Comparison of ENCODE assay signal across 7 cellular contexts in genomic region chr6:148700713-148701392, GRCh38. TPM values are rescaled to one million over a fixed set of nuclear protein-coding genes. Genes with fewer than 3 reads are reported as not detected.
DNase-seq lines count a peak whose midpoint lies in the region; ATAC-seq, FAIRE-seq and TF ChIP-seq lines count a peak whose summit lies in the region.

No MANE protein-coding gene starts in this region.

- H3K79me2 ChIP-seq in astrocyte (ENCODE audit: insufficient read depth, low read length), result no peaks in the 10 kb centered on the region

- no peak overlapping the region for H3K27ac Mint-ChIP-seq in astrocyte (ENCODE audit: unreplicated experiment)

- H3K4me2 ChIP-seq in astrocyte (ENCODE audit: low read length), result peak overlapping the region; percentile 85

- ATAC-seq in GM21515 (IDR thresholded peaks at IDR 0.05; ENCODE audit: unreplicated experiment), result peak; percentile 91

- H2AFZ ChIP-seq in astrocyte (ENCODE audit: low read depth, low read length), result peak overlapping the region; percentile 76

- no peak for TF ChIP-seq CTCF in astrocyte (IDR thresholded peaks at IDR 0.05; ENCODE audit: insufficient read depth, low read depth, low read length)

- H3K27ac ChIP-seq in astrocyte (ENCODE audit: low read depth, low read length), result peak overlapping the region; percentile 18
- H3K27ac ChIP-seq in stomach smooth muscle (ENCODE audit: low read length), result no peak overlapping the region

- no peaks in the 10 kb centered on the region for H4K20me1 ChIP-seq in astrocyte (ENCODE audit: insufficient read depth, low read length)

- no peak overlapping the region for H3K4me3 Mint-ChIP-seq in astrocyte (ENCODE audit: unreplicated experiment)

- H3K4me1 Mint-ChIP-seq in astrocyte (ENCODE audit: low read depth, unreplicated experiment), result no peaks in the 10 kb centered on the region

- H3K4me1 ChIP-seq in astrocyte (ENCODE audit: insufficient read depth, low read length), result peaks cover 12% of the 10 kb centered on the region
- H3K4me1 ChIP-seq in stomach smooth muscle (ENCODE audit: control insufficient read depth, insufficient read depth, low read length), result peaks cover 5% of the 10 kb centered on the region

- H3K9me3 Mint-ChIP-seq in astrocyte (ENCODE audit: unreplicated experiment), result peaks cover 12% of the 10 kb centered on the region

- no peak for FAIRE-seq in astrocyte (lab: Jason Lieb, UNC)

- H3K4me3 ChIP-seq in GM08714 (ENCODE audit: low read length) (peak overlapping the region; percentile 63), astrocyte (ENCODE audit: insufficient read depth, low read depth, low read length) (peak overlapping the region; percentile 54), stomach smooth muscle (ENCODE audit: low read length in 2 of 2) (peak overlapping the region; percentile 53 to 71)

- H3K27me3 Mint-ChIP-seq in astrocyte (ENCODE audit: low read depth, unreplicated experiment), result peaks cover 3% of the 10 kb centered on the region

- no peaks in the 10 kb centered on the region for H3K27me3 ChIP-seq in astrocyte (ENCODE audit: insufficient read depth, low read length)
- no peaks in the 10 kb centered on the region for H3K27me3 ChIP-seq in stomach smooth muscle (ENCODE audit: control insufficient read depth in 1 of 2, insufficient read depth in 2 of 2, low read length in 2 of 2)

- peak; percentile 19 for DNase-seq in LoVo (ENCODE audit: low spot score)
- peak; percentile 30 for DNase-seq in astrocyte (ENCODE audit: low read depth)
- peak; percentile 21 for DNase-seq in iPS-NIHi7 (ENCODE audit: extremely low spot score)
- DNase-seq in NCI-H82 treated with DMSO at 0.1 percent for 48 hours (lab: John Stamatoyannopoulos, UW; ENCODE audit: unreplicated experiment), result no peak

- H3K9me3 ChIP-seq in astrocyte (ENCODE audit: insufficient read depth, low read depth, low read length) (no peaks in the 10 kb centered on the region), stomach smooth muscle (ENCODE audit: control insufficient read depth in 2 of 2, low read length in 2 of 2) (no peaks in the 10 kb centered on the region)

- H3K9ac ChIP-seq in astrocyte (ENCODE audit: low read length) (peak overlapping the region; percentile 61), stomach smooth muscle (ENCODE audit: low read length in 2 of 2) (peak overlapping the region; percentile 5 to 68)

- no peaks in the 10 kb centered on the region for H3K36me3 ChIP-seq in astrocyte (ENCODE audit: insufficient read depth, low read length)
- H3K36me3 ChIP-seq in stomach smooth muscle (ENCODE audit: control insufficient read depth in 2 of 2, insufficient read depth in 2 of 2, low read length in 2 of 2), result no peaks in the 10 kb centered on the region

- no peaks in the 10 kb centered on the region for H3K36me3 Mint-ChIP-seq in astrocyte (ENCODE audit: low read depth, unreplicated experiment)

RNA-seq across cellular contexts. Expression of gene UST, which starts 46.0 kb away (rescaled TPM):
- 15.3 and 18.0 TPM in 2 replicates for total RNA-seq in astrocyte
